8 cellular contexts compared by ENCODE assay signal in genomic region chr16:714558-715447, GRCh38. TPM values are rescaled to one million over a fixed set of nuclear protein-coding genes. Genes with fewer than 3 reads are reported as not detected.
A peak's percentile ranks its signal among the peaks of the same experiment; 100 is the strongest.
DNase-seq lines count a peak whose midpoint lies in the region; ATAC-seq and TF ChIP-seq lines count a peak whose summit lies in the region.

Gene METRN, plus strand, starts transcription at chr16:715118. Its CDS starts 172 bp downstream, at chr16:715290.

- H3K27ac Mint-ChIP-seq in CD8-positive, alpha-beta memory T cell = peak within 1 kb of the TSS in 1 of 8 donors; percentile 54
- H3K27ac Mint-ChIP-seq in activated naive CD8-positive, alpha-beta T cell treated with anti-CD3 and anti-CD28 coated beads for 36 hours = no peak within 1 kb of the TSS
- H3K27ac Mint-ChIP-seq in glutamatergic neuron (ENCODE audit: unreplicated experiment) = peak within 1 kb of the TSS; percentile 85
- peak within 1 kb of the TSS; percentile 14 for H3K27ac Mint-ChIP-seq in osteocyte (ENCODE audit: unreplicated experiment)

- DNase-seq in CD8-positive, alpha-beta memory T cell = peak; percentile 84 to 90 (median 88)
- DNase-seq in Kasumi-1 (lab: John Stamatoyannopoulos, UW) = peak; percentile 26 to 40
- DNase-seq in SW 1271 (lab: John Stamatoyannopoulos, UW) = peak; percentile 33 to 72
- DNase-seq in activated naive CD8-positive, alpha-beta T cell treated with anti-CD3 and anti-CD28 coated beads for 36 hours = peak; percentile 96
- peak; percentile 98 for DNase-seq in glutamatergic neuron
- peak; percentile 95 for DNase-seq in osteocyte (ENCODE audit: extremely low spot score, unreplicated experiment)

- H3K27me3 ChIP-seq in CD8-positive, alpha-beta memory T cell (ENCODE audit: insufficient read depth, low read length, poor library complexity, severe bottlenecking) = peaks cover 13% of the 10 kb centered on the region

- no peaks in the 10 kb centered on the region for H3K9me3 ChIP-seq in CD8-positive, alpha-beta memory T cell (ENCODE audit: low read length)

- H3K4me1 ChIP-seq in CD8-positive, alpha-beta memory T cell (ENCODE audit: insufficient read depth, low read length) = peaks cover 14% of the 10 kb centered on the region

- H3K9me3 Mint-ChIP-seq in CD8-positive, alpha-beta memory T cell = no peaks in the 10 kb centered on the region
- no peaks in the 10 kb centered on the region for H3K9me3 Mint-ChIP-seq in activated naive CD8-positive, alpha-beta T cell treated with anti-CD3 and anti-CD28 coated beads for 36 hours
- H3K9me3 Mint-ChIP-seq in glutamatergic neuron (ENCODE audit: unreplicated experiment) (peaks cover 17% of the 10 kb centered on the region), osteocyte (ENCODE audit: unreplicated experiment) (no peaks in the 10 kb centered on the region)

- peak; percentile 70 for ATAC-seq in GM21423 (IDR thresholded peaks at IDR 0.05; ENCODE audit: unreplicated experiment)

- H3K4me3 ChIP-seq in CD8-positive, alpha-beta memory T cell (ENCODE audit: low read length) = no peak within 1 kb of the TSS

- H3K36me3 ChIP-seq in CD8-positive, alpha-beta memory T cell (ENCODE audit: insufficient read depth, low read length) = no peaks in the 10 kb centered on the region

- H3K4me3 Mint-ChIP-seq in CD8-positive, alpha-beta memory T cell = peak within 1 kb of the TSS; percentile 56 to 88 (median 58)
- H3K4me3 Mint-ChIP-seq in activated naive CD8-positive, alpha-beta T cell treated with anti-CD3 and anti-CD28 coated beads for 36 hours = peak within 1 kb of the TSS; percentile 72
- H3K4me3 Mint-ChIP-seq in glutamatergic neuron (ENCODE audit: unreplicated experiment) (peak within 1 kb of the TSS; percentile 85), osteocyte (ENCODE audit: unreplicated experiment) (peak within 1 kb of the TSS; percentile 67)

- POLR2A ChIA-PET in CD8-positive, alpha-beta memory T cell (lab: Charles Lee) = interaction anchor here (0.6 to 5.9 kb wide), 7 partner anchors 11 to 74 kb away, joined by 3 to 53 read pairs (median 5); partner anchors contain the start of genes CCDC78, CHTF18, CIAO3 and HAGHL

- no peak within 1 kb of the TSS for H3K27ac ChIP-seq in CD8-positive, alpha-beta memory T cell (ENCODE audit: low read depth, low read length)
- peak within 1 kb of the TSS; percentile 98 for H3K27ac ChIP-seq in temporal lobe (ENCODE audit: low read depth, low read length)

- CTCF ChIA-PET in CD8-positive, alpha-beta memory T cell (lab: Charles Lee) = interaction anchor here (5.6 to 22.8 kb wide), 3 partner anchors 8 to 71 kb away, joined by 59 to 332 read pairs (median 108); partner anchors contain the start of genes ANTKMT, CCDC78, CHTF18 and CIAO3

- H3K4me1 Mint-ChIP-seq in CD8-positive, alpha-beta memory T cell = peaks cover 11 to 25% (median 16%) of the 10 kb centered on the region in 3 donors
- H3K4me1 Mint-ChIP-seq in activated naive CD8-positive, alpha-beta T cell treated with anti-CD3 and anti-CD28 coated beads for 36 hours = peaks cover 15% of the 10 kb centered on the region
- peaks cover 19% of the 10 kb centered on the region for H3K4me1 Mint-ChIP-seq in glutamatergic neuron (ENCODE audit: low read depth, unreplicated experiment)
- H3K4me1 Mint-ChIP-seq in osteocyte (ENCODE audit: unreplicated experiment) = peaks cover 36% of the 10 kb centered on the region

- no peaks in the 10 kb centered on the region for H3K36me3 Mint-ChIP-seq in CD8-positive, alpha-beta memory T cell
- no peaks in the 10 kb centered on the region for H3K36me3 Mint-ChIP-seq in activated naive CD8-positive, alpha-beta T cell treated with anti-CD3 and anti-CD28 coated beads for 36 hours
- no peaks in the 10 kb centered on the region for H3K36me3 Mint-ChIP-seq in glutamatergic neuron (ENCODE audit: unreplicated experiment)
- no peaks in the 10 kb centered on the region for H3K36me3 Mint-ChIP-seq in osteocyte (ENCODE audit: unreplicated experiment)

- TF ChIP-seq CTCF in glutamatergic neuron (IDR thresholded peaks at IDR 0.05; ENCODE audit: partially characterized antibody, unreplicated experiment) (no peak), osteocyte (IDR thresholded peaks at IDR 0.05) (no peak)

- peaks cover 0 to 13% of the 10 kb centered on the region in 2 donors for H3K27me3 Mint-ChIP-seq in CD8-positive, alpha-beta memory T cell
- H3K27me3 Mint-ChIP-seq in activated naive CD8-positive, alpha-beta T cell treated with anti-CD3 and anti-CD28 coated beads for 36 hours = peaks cover 24% of the 10 kb centered on the region
- peaks cover 19% of the 10 kb centered on the region for H3K27me3 Mint-ChIP-seq in glutamatergic neuron (ENCODE audit: unreplicated experiment)
- no peaks in the 10 kb centered on the region for H3K27me3 Mint-ChIP-seq in osteocyte (ENCODE audit: unreplicated experiment)

RNA-seq across cellular contexts. Expression of gene METRN, which starts in this region (rescaled TPM):
- total RNA-seq in CD8-positive, alpha-beta memory T cell = 10 to 100 TPM; 34.8 to 38.2 TPM
- polyA plus RNA-seq in CD8-positive, alpha-beta memory T cell = 50.3 TPM
- 10 to 100 TPM; 22.3 to 25.3 TPM for total RNA-seq in activated naive CD8-positive, alpha-beta T cell treated with anti-CD3 and anti-CD28 coated beads for 36 hours
- 134 TPM for total RNA-seq in glutamatergic neuron (ENCODE audit: unreplicated experiment)
- total RNA-seq in osteocyte = 48.2 and 49.7 TPM in 2 replicates
- total RNA-seq in temporal lobe = 6.9 TPM

Comparison
In these comparisons a context has a peak if more than half of its experiments do, and no peak if none do; other contexts are left out.
1. DNase-seq: peak in every context shown above with its lines; median percentile 98 in glutamatergic neuron; 96 in activated naive CD8-positive, alpha-beta T cell treated with anti-CD3 and anti-CD28 coated beads for 36 hours; 95 in osteocyte; 88 in CD8-positive, alpha-beta memory T cell; 52 in SW 1271; 33 in Kasumi-1.